Comparison of ENCODE assay signal across 13 cellular contexts in genomic region chr6:139549561-139550070, GRCh38.
DNase-seq lines count a peak whose midpoint lies in the region; ATAC-seq and TF ChIP-seq lines count a peak whose summit lies in the region.
"Had no signal": no experiment of that assay in that cellular context is flagged by ENCODE, and none has a peak within 500 bp of the region (broad histone marks: within the 10 kb centered on the region; RNA-seq: fewer than 3 reads in every experiment).

No MANE protein-coding gene starts in this region.

- no peaks in the 10 kb centered on the region for H4K20me1 ChIP-seq in PC-3 (ENCODE audit: low read length)

- CTCF ChIA-PET in PC-3 (lab: Charles Lee), result no interaction called here

- no peaks in the 10 kb centered on the region for H3K27me3 ChIP-seq in PC-3 (ENCODE audit: low read length)
- H3K27me3 ChIP-seq: BE2C had no signal

- no peak overlapping the region for H3K9ac ChIP-seq in PC-3 (ENCODE audit: low read length)

- no peaks in the 10 kb centered on the region for H3K9me3 Mint-ChIP-seq in mesothelial cell of epicardium
- H3K9me3 Mint-ChIP-seq: CD4-positive, alpha-beta memory T cell had no signal

- no peak overlapping the region for H3K27ac ChIP-seq in PC-3 (ENCODE audit: low read length)
- H3K27ac ChIP-seq: PC-9 had no signal

- H3K4me1 ChIP-seq in PC-3 (ENCODE audit: insufficient read depth, low read length), result no peaks in the 10 kb centered on the region
- H3K4me1 ChIP-seq: BE2C had no signal

- no peaks in the 10 kb centered on the region for H3F3A ChIP-seq in PC-3 (ENCODE audit: low read length, unreplicated experiment)

- BruUV-seq in PC-3 (replicated peaks; lab: Mats Ljungman, UMichigan), result no TSS peak

- H3K27ac Mint-ChIP-seq in mesothelial cell of epicardium, result peak overlapping the region; percentile 28

- intact Hi-C loops in PC-3 (cut with micrococcal nuclease), result no loop called here

- no peak overlapping the region for H3K4me2 ChIP-seq in PC-3 (ENCODE audit: low read length)
- H3K4me2 ChIP-seq: PC-9 had no signal

- DNase-seq in PC-3, result peak; percentile 13
- DNase-seq in epithelial cell of esophagus (ENCODE audit: low read depth), result peak; percentile 45
- no peak for DNase-seq in mesothelial cell of epicardium (ENCODE audit: low spot score in 2 of 2, unreplicated experiment in 2 of 2)
- no peak for DNase-seq in midbrain (lab: John Stamatoyannopoulos, UW)
- DNase-seq in COR-L47 (lab: John Stamatoyannopoulos, UW), result no peak
- DNase-seq in NCI-H345 (lab: John Stamatoyannopoulos, UW), result no peak
- DNase-seq: BE2C; CD4-positive, alpha-beta memory T cell; NCI-H2029 treated with DMSO at 0.1 percent for 48 hours; NCI-H526 treated with DMSO at 0.1 percent for 48 hours; PC-9 had no signal

- ATAC-seq in GM18511 (IDR thresholded peaks at IDR 0.05; ENCODE audit: unreplicated experiment) (peak; percentile 51), PC-3 (no peak), HG02798 (IDR thresholded peaks at IDR 0.05; ENCODE audit: poor library complexity, unreplicated experiment) (no peak)

- H3K9me3 ChIP-seq in PC-3 (ENCODE audit: low read length), result no peaks in the 10 kb centered on the region
- H3K9me3 ChIP-seq: BE2C had no signal

- H3K36me3 ChIP-seq in PC-3 (ENCODE audit: low read depth, low read length), result no peaks in the 10 kb centered on the region
- H3K36me3 ChIP-seq: BE2C had no signal

- no peaks in the 10 kb centered on the region for H3K79me2 ChIP-seq in PC-3 (ENCODE audit: low read length)

- POLR2A ChIA-PET in PC-3 (lab: Charles Lee; ENCODE audit: unreplicated experiment), result no interaction called here

- peaks cover 58% of the 10 kb centered on the region for H3K4me1 Mint-ChIP-seq in mesothelial cell of epicardium

- no peaks in the 10 kb centered on the region for H3K36me3 Mint-ChIP-seq in mesothelial cell of epicardium
- H3K36me3 Mint-ChIP-seq: CD4-positive, alpha-beta memory T cell had no signal

- H3K4me3 ChIP-seq in PC-3 (ENCODE audit: low read length), result no peak overlapping the region
- H3K4me3 ChIP-seq in epithelial cell of esophagus (ENCODE audit: low read length), result no peak overlapping the region
- H3K4me3 ChIP-seq: PC-9 had no signal

- no peak overlapping the region for H3K4me3 Mint-ChIP-seq in mesothelial cell of epicardium
- H3K4me3 Mint-ChIP-seq: CD4-positive, alpha-beta memory T cell had no signal

- TF ChIP-seq CTCF in PC-3 (conservative IDR thresholded peaks at IDR 0.05; ENCODE audit: low read depth, low read length) (no peak), epithelial cell of esophagus (IDR thresholded peaks at IDR 0.05; ENCODE audit: insufficient read depth, low read depth, low read length, missing control alignments) (no peak), mesothelial cell of epicardium (IDR thresholded peaks at IDR 0.05; ENCODE audit: unreplicated experiment) (no peak)

- H3K27me3 Mint-ChIP-seq in mesothelial cell of epicardium (ENCODE audit: low read depth), result no peaks in the 10 kb centered on the region

- H2AFZ ChIP-seq in PC-3 (ENCODE audit: low read length), result no peak overlapping the region
- H2AFZ ChIP-seq: PC-9 had no signal

- H3K9me2 ChIP-seq in PC-3 (replicated peaks; ENCODE audit: low read length), result no peaks in the 10 kb centered on the region

Comparison
In these comparisons a context has a peak if more than half of its experiments do, and no peak if none do; other contexts are left out.
1. DNase-seq: peak in PC-3 (single experiment) and epithelial cell of esophagus (single experiment); none in mesothelial cell of epicardium (0 of 2), midbrain (single experiment), COR-L47 (single experiment) and NCI-H345 (single experiment).